9 cellular contexts compared by ENCODE assay signal in genomic region chr19:1239420-1239795, GRCh38. TPM values are rescaled to one million over a fixed set of nuclear protein-coding genes. Genes with fewer than 3 reads are reported as not detected.
DNase-seq lines count a peak whose midpoint lies in the region; ATAC-seq and TF ChIP-seq lines count a peak whose summit lies in the region.
"Had no signal": no experiment of that assay in that cellular context is flagged by ENCODE, and none has a peak within 500 bp of the region (broad histone marks: within the 10 kb centered on the region; RNA-seq: fewer than 3 reads in every experiment).

No MANE protein-coding gene starts in this region.

- H3K9ac ChIP-seq in HCT116 (ENCODE audit: low read length) = peak overlapping the region; percentile 99
- no peak overlapping the region; the same call in 1 of the 2 replicates for H3K9ac ChIP-seq in iPS-20b (ENCODE audit: low read depth, low read length)

- TF ChIP-seq RAD21 in HCT116 (IDR thresholded peaks at IDR 0.05; ENCODE audit: low read depth) = no peak

- H3K9me3 Mint-ChIP-seq in WTC11 = no peaks in the 10 kb centered on the region
- no peaks in the 10 kb centered on the region for H3K9me3 Mint-ChIP-seq in stimulated activated memory B cell treated with anti-CD40 and anti-IgM and Interleukin-4, amounts not matched to agents 10 μg/mL and 1 μg/mL and 100 μg/mL, for 72 hours

- H3K9me3 ChIP-seq in HCT116 (ENCODE audit: control insufficient read depth in 1 of 2, insufficient read depth in 1 of 2, low read depth in 1 of 2, low read length in 2 of 2) = no peaks in the 10 kb centered on the region
- H3K9me3 ChIP-seq in iPS-20b (ENCODE audit: insufficient read depth, low read depth, low read length) = no peaks in the 10 kb centered on the region

- H3K4me1 ChIP-seq in HCT116 (ENCODE audit: control insufficient read depth in 1 of 2, insufficient read depth in 2 of 2, low read length in 2 of 2) (peaks cover 39 to 59% of the 10 kb centered on the region in 2 experiments), iPS-20b (ENCODE audit: insufficient read depth, low read length) (no peaks in the 10 kb centered on the region)

- peak overlapping the region; percentile 84; the same call in 1 of the 2 replicates for H3K27ac Mint-ChIP-seq in WTC11
- peak overlapping the region; percentile 52 for H3K27ac Mint-ChIP-seq in stimulated activated memory B cell treated with anti-CD40 and anti-IgM and Interleukin-4, amounts not matched to agents 10 μg/mL and 1 μg/mL and 100 μg/mL, for 72 hours

- peaks cover 3 to 17% of the 10 kb centered on the region in 2 experiments; a peak in 2 of 4 replicates for H3K36me3 ChIP-seq in HCT116 (ENCODE audit: control insufficient read depth in 1 of 2, insufficient read depth in 2 of 2, low read length in 2 of 2)
- H3K36me3 ChIP-seq in iPS-20b (ENCODE audit: insufficient read depth, low read depth, low read length) = peaks cover 9% of the 10 kb centered on the region

- CTCF ChIA-PET in HCT116 (lab: Charles Lee) = interaction anchor here (1.1 kb wide), 1 partner anchor 126 kb away, joined by 3 read pairs; no protein-coding TSS in a partner anchor
- CTCF ChIA-PET in WTC11 (lab: Charles Lee) = interaction anchor here (2.3 to 9.7 kb wide), 2 partner anchors 23 to 126 kb away, joined by 10 to 648 read pairs; partner anchors contain the start of gene CIRBP

- RAD21 ChIA-PET in HCT116 (lab: Charles Lee; ENCODE audit: low non-redundant PET in 1 of 2, low total read pairs in 2 of 2, uncharacterized antibody in 2 of 2, unreplicated experiment in 2 of 2) = no interaction called here

- peaks cover 4% of the 10 kb centered on the region; the same call in 1 of the 2 replicates for H3K27me3 Mint-ChIP-seq in WTC11 (ENCODE audit: low read depth)
- H3K27me3 Mint-ChIP-seq in stimulated activated memory B cell treated with anti-CD40 and anti-IgM and Interleukin-4, amounts not matched to agents 10 μg/mL and 1 μg/mL and 100 μg/mL, for 72 hours = peaks cover 22% of the 10 kb centered on the region

- peaks cover 49% of the 10 kb centered on the region for H3K79me2 ChIP-seq in HCT116 (ENCODE audit: insufficient read depth, low read length)

- POLR2A ChIA-PET in HCT116 (lab: Charles Lee) (interaction anchor here (1.4 to 1.8 kb wide), 2 partner anchors 30 to 126 kb away, joined by 3 to 9 read pairs; partner anchors contain the start of gene CIRBP), WTC11 (lab: Charles Lee) (interaction anchor here (0.6 to 1.7 kb wide), 2 partner anchors 27 to 30 kb away, joined by 3 to 6 read pairs; partner anchors contain the start of gene CIRBP)

- DNase-seq in HCT116 (ENCODE audit: low read depth, low spot score) = no peak
- no peak for DNase-seq in WTC11 (ENCODE audit: low spot score)
- DNase-seq in NCI-H1417 treated with DMSO at 0.1 percent for 48 hours (lab: John Stamatoyannopoulos, UW) = no peak
- DNase-seq in 8988T = no peak
- DNase-seq in occipital lobe (lab: John Stamatoyannopoulos, UW) = no peak
- DNase-seq: SIG-M5 had no signal

- H3K36me3 Mint-ChIP-seq in WTC11 = no peaks in the 10 kb centered on the region
- H3K36me3 Mint-ChIP-seq in stimulated activated memory B cell treated with anti-CD40 and anti-IgM and Interleukin-4, amounts not matched to agents 10 μg/mL and 1 μg/mL and 100 μg/mL, for 72 hours = no peaks in the 10 kb centered on the region

- H3K27ac ChIP-seq in HCT116 (ENCODE audit: low read depth, low read length) (peak overlapping the region; percentile 94), iPS-20b (ENCODE audit: low read length) (no peak overlapping the region)

- TF ChIP-seq POLR2A in HCT116 (IDR thresholded peaks at IDR 0.05; ENCODE audit: borderline replicate concordance, extremely low read depth, insufficient read depth, insufficient read length) = no peak

- H3K27me3 ChIP-seq in HCT116 (ENCODE audit: insufficient read depth, low read length) = no peaks in the 10 kb centered on the region
- H3K27me3 ChIP-seq in iPS-20b (ENCODE audit: insufficient read depth, low read length) = no peaks in the 10 kb centered on the region; the same call in 1 of the 2 replicates

- intact Hi-C loops in HCT116 (cut with micrococcal nuclease) = no loop called here

- peak overlapping the region; percentile 76 for H3K4me3 Mint-ChIP-seq in WTC11
- H3K4me3 Mint-ChIP-seq in stimulated activated memory B cell treated with anti-CD40 and anti-IgM and Interleukin-4, amounts not matched to agents 10 μg/mL and 1 μg/mL and 100 μg/mL, for 72 hours = peak overlapping the region; percentile 28

- H3K9me2 ChIP-seq in HCT116 (ENCODE audit: insufficient read depth) = no peaks in the 10 kb centered on the region

- H2AFZ ChIP-seq in HCT116 (ENCODE audit: low read depth, low read length, poor library complexity, severe bottlenecking) = no peak overlapping the region

- no TSS peak for BruUV-seq in HCT116 (replicated peaks; lab: Mats Ljungman, UMichigan)

- peak overlapping the region; percentile 98 for H3K4me2 ChIP-seq in HCT116 (ENCODE audit: low read length)

- ATAC-seq in HCT116 = no peak
- no peak for ATAC-seq in WTC11
- no peak for ATAC-seq in stimulated activated memory B cell treated with anti-CD40 and anti-IgM and Interleukin-4, amounts not matched to agents 10 μg/mL and 1 μg/mL and 100 μg/mL, for 72 hours
- ATAC-seq in activated CD4-positive, CD25-positive, alpha-beta regulatory T cell treated with anti-CD3 and anti-CD28 coated beads, Interleukin-2, amount 50 U/mL, for 24 hours = no peak

- TF ChIP-seq CTCF in HCT116 (IDR thresholded peaks at IDR 0.05 in 2 of 3, conservative IDR thresholded peaks at IDR 0.05 in 1 of 3; ENCODE audit: borderline replicate concordance in 1 of 3, insufficient read depth in 1 of 3, low read depth in 2 of 3, low read length in 2 of 3) = no peak
- TF ChIP-seq CTCF in WTC11 (IDR thresholded peaks at IDR 0.05) = no peak

- H3K4me3 ChIP-seq in HCT116 (replicated peaks in 1 of 2; ENCODE audit: low read depth in 1 of 2, low read length in 2 of 2) (peak overlapping the region; percentile 63 to 89), iPS-20b (ENCODE audit: low read length) (peak overlapping the region; percentile 70; the same call in 1 of the 2 replicates)

- H3K4me1 Mint-ChIP-seq in WTC11 = peaks cover 17% of the 10 kb centered on the region
- H3K4me1 Mint-ChIP-seq in stimulated activated memory B cell treated with anti-CD40 and anti-IgM and Interleukin-4, amounts not matched to agents 10 μg/mL and 1 μg/mL and 100 μg/mL, for 72 hours = peaks cover 40% of the 10 kb centered on the region

- peaks cover 8% of the 10 kb centered on the region; the same call in 1 of the 2 replicates for H4K20me1 ChIP-seq in HCT116 (ENCODE audit: insufficient read depth)

TF ChIP-seq in HCT116, 20 proteins besides CTCF, POLR2A, EP300 and RAD21 (continues in another document):
- TF ChIP-seq, protein P1, sequence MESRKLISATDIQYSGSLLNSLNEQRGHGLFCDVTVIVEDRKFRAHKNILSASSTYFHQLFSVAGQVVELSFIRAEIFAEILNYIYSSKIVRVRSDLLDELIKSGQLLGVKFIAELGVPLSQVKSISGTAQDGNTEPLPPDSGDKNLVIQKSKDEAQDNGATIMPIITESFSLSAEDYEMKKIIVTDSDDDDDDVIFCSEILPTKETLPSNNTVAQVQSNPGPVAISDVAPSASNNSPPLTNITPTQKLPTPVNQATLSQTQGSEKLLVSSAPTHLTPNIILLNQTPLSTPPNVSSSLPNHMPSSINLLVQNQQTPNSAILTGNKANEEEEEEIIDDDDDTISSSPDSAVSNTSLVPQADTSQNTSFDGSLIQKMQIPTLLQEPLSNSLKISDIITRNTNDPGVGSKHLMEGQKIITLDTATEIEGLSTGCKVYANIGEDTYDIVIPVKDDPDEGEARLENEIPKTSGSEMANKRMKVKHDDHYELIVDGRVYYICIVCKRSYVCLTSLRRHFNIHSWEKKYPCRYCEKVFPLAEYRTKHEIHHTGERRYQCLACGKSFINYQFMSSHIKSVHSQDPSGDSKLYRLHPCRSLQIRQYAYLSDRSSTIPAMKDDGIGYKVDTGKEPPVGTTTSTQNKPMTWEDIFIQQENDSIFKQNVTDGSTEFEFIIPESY (IDR thresholded peaks at IDR 0.05; ENCODE audit: extremely low read depth, insufficient replicate concordance, low read length) = no peak
- no peak for TF ChIP-seq ELF1 (IDR thresholded peaks at IDR 0.05; ENCODE audit: borderline replicate concordance, low read depth)

TF ChIP-seq in WTC11, 78 proteins besides CTCF, POLR2A, EP300 and RAD21 (continues in another document):
- TF ChIP-seq TEAD1 (CRISPR knock-in tag; IDR thresholded peaks at IDR 0.05) (no peak), ELF4 (CRISPR knock-in tag; IDR thresholded peaks at IDR 0.05; ENCODE audit: low read depth) (no peak), E2F1 (CRISPR knock-in tag; IDR thresholded peaks at IDR 0.05) (no peak), USF1 (CRISPR knock-in tag; IDR thresholded peaks at IDR 0.05) (no peak), SMAD3 (CRISPR knock-in tag; IDR thresholded peaks at IDR 0.05; ENCODE audit: borderline replicate concordance) (no peak)

RNA-seq across cellular contexts. Expression of gene CBARP, which starts 1.6 kb away (rescaled TPM):
- total RNA-seq in HCT116 (2021; ENCODE audit: unreplicated experiment) (23.8 TPM), WTC11 (2021) (21.9 to 23.6 TPM (median 23.4 TPM) in 3 replicates), occipital lobe (6.6 TPM)
- polyA plus RNA-seq in HCT116 (2012) = 11.1 and 11.8 TPM in 2 replicates

RNA-seq across cellular contexts. Expression of gene ATP5F1D, which starts 2.1 kb away (rescaled TPM):
- total RNA-seq in HCT116 (2021; ENCODE audit: unreplicated experiment) = 428 TPM
- 468 and 508 TPM in 2 replicates for polyA plus RNA-seq in HCT116 (2012)
- total RNA-seq in WTC11 (2021) = 262 to 277 TPM (median 270 TPM) in 3 replicates
- 11.9 TPM for total RNA-seq in occipital lobe

RNA-seq across cellular contexts. Expression of gene MIDN, which starts 9.0 kb away (rescaled TPM):
- total RNA-seq in HCT116 (2021; ENCODE audit: unreplicated experiment) = 146 TPM
- 63.2 and 79.4 TPM in 2 replicates for polyA plus RNA-seq in HCT116 (2012)
- total RNA-seq in WTC11 (2021) = 189 to 190 TPM (median 189 TPM) in 3 replicates
- total RNA-seq in occipital lobe = 15.3 TPM

RNA-seq across cellular contexts. Expression of gene CIRBP, which starts 29.7 kb away (rescaled TPM):
- total RNA-seq in HCT116 (2021; ENCODE audit: unreplicated experiment) = 276 TPM
- 398 and 405 TPM in 2 replicates for polyA plus RNA-seq in HCT116 (2012)
- 256 to 298 TPM (median 256 TPM) in 3 replicates for total RNA-seq in WTC11 (2021)
- 598 TPM for total RNA-seq in occipital lobe

RNA-seq across cellular contexts. Expression of gene STK11, which starts 33.8 kb away (rescaled TPM):
- total RNA-seq in HCT116 (2021; ENCODE audit: unreplicated experiment) (86.9 TPM), WTC11 (2021) (106 to 112 TPM (median 106 TPM) in 3 replicates), occipital lobe (49.0 TPM)
- polyA plus RNA-seq in HCT116 (2012) = 67.3 and 71.4 TPM in 2 replicates

Comparison
In these comparisons a context has a peak if more than half of its experiments do, and no peak if none do; other contexts are left out.
1. RNA of gene ATP5F1D, which starts 2.1 kb away (total RNA-seq): 428 TPM in HCT116 (single experiment) and 262 to 277 TPM in WTC11; 11.9 TPM in occipital lobe (single experiment); every median in the first group is over 10 times any median in the second.